2 cellular contexts compared by ENCODE assay signal in the genomic region with DNA sequence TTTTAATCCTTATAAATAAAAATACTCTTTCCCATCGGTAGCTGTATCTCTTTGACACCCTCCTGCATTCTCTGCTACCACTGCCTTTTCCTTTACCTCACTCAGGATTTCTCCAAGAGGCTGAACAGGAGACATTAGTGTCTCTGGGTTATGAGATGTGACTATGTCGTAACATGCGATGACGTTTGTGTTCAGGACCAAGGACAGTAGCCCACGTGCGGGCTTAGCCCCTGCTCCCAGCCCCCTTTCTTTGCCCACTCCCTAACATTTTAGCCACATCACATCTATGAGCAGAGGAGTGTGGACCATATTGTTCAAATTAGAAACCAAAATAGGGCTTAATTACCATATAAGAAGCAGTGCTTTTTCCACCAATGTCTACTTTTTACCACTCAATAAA.
TF ChIP-seq lines count a peak whose summit lies in the region.

No MANE protein-coding gene starts in this region.

TF ChIP-seq in A549, 52 proteins besides CTCF, POLR2A, EP300 and RAD21 (continued from another document):
- TF ChIP-seq, protein P1, sequence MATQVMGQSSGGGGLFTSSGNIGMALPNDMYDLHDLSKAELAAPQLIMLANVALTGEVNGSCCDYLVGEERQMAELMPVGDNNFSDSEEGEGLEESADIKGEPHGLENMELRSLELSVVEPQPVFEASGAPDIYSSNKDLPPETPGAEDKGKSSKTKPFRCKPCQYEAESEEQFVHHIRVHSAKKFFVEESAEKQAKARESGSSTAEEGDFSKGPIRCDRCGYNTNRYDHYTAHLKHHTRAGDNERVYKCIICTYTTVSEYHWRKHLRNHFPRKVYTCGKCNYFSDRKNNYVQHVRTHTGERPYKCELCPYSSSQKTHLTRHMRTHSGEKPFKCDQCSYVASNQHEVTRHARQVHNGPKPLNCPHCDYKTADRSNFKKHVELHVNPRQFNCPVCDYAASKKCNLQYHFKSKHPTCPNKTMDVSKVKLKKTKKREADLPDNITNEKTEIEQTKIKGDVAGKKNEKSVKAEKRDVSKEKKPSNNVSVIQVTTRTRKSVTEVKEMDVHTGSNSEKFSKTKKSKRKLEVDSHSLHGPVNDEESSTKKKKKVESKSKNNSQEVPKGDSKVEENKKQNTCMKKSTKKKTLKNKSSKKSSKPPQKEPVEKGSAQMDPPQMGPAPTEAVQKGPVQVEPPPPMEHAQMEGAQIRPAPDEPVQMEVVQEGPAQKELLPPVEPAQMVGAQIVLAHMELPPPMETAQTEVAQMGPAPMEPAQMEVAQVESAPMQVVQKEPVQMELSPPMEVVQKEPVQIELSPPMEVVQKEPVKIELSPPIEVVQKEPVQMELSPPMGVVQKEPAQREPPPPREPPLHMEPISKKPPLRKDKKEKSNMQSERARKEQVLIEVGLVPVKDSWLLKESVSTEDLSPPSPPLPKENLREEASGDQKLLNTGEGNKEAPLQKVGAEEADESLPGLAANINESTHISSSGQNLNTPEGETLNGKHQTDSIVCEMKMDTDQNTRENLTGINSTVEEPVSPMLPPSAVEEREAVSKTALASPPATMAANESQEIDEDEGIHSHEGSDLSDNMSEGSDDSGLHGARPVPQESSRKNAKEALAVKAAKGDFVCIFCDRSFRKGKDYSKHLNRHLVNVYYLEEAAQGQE (IDR thresholded peaks at IDR 0.05): peak; percentile 83
- TF ChIP-seq MYC (IDR thresholded peaks at IDR 0.05; ENCODE audit: borderline replicate concordance, low read length): no peak

TF ChIP-seq in GM23338, 12 proteins besides CTCF, POLR2A, EP300 and RAD21:
- TF ChIP-seq, protein P1 (IDR thresholded peaks at IDR 0.05; ENCODE audit: unreplicated experiment): peak; percentile 90
- TF ChIP-seq, protein P2, sequence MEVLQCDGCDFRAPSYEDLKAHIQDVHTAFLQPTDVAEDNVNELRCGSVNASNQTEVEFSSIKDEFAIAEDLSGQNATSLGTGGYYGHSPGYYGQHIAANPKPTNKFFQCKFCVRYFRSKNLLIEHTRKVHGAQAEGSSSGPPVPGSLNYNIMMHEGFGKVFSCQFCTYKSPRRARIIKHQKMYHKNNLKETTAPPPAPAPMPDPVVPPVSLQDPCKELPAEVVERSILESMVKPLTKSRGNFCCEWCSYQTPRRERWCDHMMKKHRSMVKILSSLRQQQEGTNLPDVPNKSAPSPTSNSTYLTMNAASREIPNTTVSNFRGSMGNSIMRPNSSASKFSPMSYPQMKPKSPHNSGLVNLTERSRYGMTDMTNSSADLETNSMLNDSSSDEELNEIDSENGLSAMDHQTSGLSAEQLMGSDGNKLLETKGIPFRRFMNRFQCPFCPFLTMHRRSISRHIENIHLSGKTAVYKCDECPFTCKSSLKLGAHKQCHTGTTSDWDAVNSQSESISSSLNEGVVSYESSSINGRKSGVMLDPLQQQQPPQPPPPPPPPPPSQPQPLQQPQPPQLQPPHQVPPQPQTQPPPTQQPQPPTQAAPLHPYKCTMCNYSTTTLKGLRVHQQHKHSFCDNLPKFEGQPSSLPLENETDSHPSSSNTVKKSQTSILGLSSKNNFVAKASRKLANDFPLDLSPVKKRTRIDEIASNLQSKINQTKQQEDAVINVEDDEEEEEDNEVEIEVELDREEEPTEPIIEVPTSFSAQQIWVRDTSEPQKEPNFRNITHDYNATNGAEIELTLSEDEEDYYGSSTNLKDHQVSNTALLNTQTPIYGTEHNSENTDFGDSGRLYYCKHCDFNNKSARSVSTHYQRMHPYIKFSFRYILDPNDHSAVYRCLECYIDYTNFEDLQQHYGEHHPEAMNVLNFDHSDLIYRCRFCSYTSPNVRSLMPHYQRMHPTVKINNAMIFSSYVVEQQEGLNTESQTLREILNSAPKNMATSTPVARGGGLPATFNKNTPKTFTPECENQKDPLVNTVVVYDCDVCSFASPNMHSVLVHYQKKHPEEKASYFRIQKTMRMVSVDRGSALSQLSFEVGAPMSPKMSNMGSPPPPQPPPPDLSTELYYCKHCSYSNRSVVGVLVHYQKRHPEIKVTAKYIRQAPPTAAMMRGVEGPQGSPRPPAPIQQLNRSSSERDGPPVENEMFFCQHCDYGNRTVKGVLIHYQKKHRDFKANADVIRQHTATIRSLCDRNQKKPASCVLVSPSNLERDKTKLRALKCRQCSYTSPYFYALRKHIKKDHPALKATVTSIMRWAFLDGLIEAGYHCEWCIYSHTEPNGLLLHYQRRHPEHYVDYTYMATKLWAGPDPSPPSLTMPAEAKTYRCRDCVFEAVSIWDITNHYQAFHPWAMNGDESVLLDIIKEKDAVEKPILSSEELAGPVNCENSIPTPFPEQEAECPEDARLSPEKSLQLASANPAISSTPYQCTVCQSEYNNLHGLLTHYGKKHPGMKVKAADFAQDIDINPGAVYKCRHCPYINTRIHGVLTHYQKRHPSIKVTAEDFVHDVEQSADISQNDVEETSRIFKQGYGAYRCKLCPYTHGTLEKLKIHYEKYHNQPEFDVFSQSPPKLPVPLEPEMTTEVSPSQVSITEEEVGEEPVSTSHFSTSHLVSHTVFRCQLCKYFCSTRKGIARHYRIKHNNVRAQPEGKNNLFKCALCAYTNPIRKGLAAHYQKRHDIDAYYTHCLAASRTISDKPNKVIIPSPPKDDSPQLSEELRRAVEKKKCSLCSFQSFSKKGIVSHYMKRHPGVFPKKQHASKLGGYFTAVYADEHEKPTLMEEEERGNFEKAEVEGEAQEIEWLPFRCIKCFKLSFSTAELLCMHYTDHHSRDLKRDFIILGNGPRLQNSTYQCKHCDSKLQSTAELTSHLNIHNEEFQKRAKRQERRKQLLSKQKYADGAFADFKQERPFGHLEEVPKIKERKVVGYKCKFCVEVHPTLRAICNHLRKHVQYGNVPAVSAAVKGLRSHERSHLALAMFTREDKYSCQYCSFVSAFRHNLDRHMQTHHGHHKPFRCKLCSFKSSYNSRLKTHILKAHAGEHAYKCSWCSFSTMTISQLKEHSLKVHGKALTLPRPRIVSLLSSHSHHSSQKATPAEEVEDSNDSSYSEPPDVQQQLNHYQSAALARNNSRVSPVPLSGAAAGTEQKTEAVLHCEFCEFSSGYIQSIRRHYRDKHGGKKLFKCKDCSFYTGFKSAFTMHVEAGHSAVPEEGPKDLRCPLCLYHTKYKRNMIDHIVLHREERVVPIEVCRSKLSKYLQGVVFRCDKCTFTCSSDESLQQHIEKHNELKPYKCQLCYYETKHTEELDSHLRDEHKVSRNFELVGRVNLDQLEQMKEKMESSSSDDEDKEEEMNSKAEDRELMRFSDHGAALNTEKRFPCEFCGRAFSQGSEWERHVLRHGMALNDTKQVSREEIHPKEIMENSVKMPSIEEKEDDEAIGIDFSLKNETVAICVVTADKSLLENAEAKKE (CRISPR knock-in tag; IDR thresholded peaks at IDR 0.05): no peak
- peak; percentile 84 for TF ChIP-seq CREB1 (CRISPR knock-in tag; IDR thresholded peaks at IDR 0.05; ENCODE audit: low read depth)
